ENCODE assay signal across 18 cellular contexts in genomic region chr6:151721671-151722070, GRCh38.
"Had no signal": no experiment of that assay in that cellular context is flagged by ENCODE, and none has a peak within 500 bp of the region (broad histone marks: within the 10 kb centered on the region; RNA-seq: fewer than 3 reads in every experiment).

No MANE protein-coding gene starts in this region.

- DNase-seq: activated CD4-positive, alpha-beta memory T cell treated with anti-CD3 and anti-CD28 coated beads, Interleukin-2, amount 10 ng/mL, durations not matched to agents 7 days and 5 days; activated CD4-positive, alpha-beta T cell treated with anti-CD3 and anti-CD28 coated beads for 1 hour; activated CD4-positive, alpha-beta T cell treated with anti-CD3 and anti-CD28 coated beads, Interleukin-2, amount 10 ng/mL, durations not matched to agents 7 days and 5 days; activated naive CD8-positive, alpha-beta T cell treated with anti-CD3 and anti-CD28 coated beads, Interleukin-2, amount 50 U/mL, for 24 hours; activated T-cell treated with anti-CD3 and anti-CD28 coated beads, Interleukin-2, amount 50 U/mL, for 4 hours; central memory CD4-positive, alpha-beta T cell; gastrocnemius medialis; glutamatergic neuron; islet precursor cell; left ventricle myocardium inferior; posterior cingulate gyrus; right cardiac atrium; stimulated activated CD4-positive, alpha-beta T cell treated with anti-CD3 and anti-CD28 coated beads, Interleukin-15, amount 100 ng/mL, for 24 hours; stimulated activated CD4-positive, alpha-beta T cell treated with anti-CD3 and anti-CD28 coated beads, Interleukin-2, amount 100 ng/mL, for 24 hours; stimulated activated naive CD4-positive, alpha-beta T cell treated with Interleukin-2 at 50 U/mL for 16 hours; T1000 had no signal

- H3K27me3 ChIP-seq: breast epithelium, gastrocnemius medialis, tibial nerve had no signal

- H3K36me3 ChIP-seq: breast epithelium, gastrocnemius medialis, left ventricle myocardium inferior, tibial nerve had no signal

- H3K27ac ChIP-seq: breast epithelium, gastrocnemius medialis, left ventricle myocardium inferior, tibial nerve had no signal

- H3K4me3 ChIP-seq: breast epithelium, gastrocnemius medialis, left ventricle myocardium inferior, tibial nerve had no signal

- H3K9me3 ChIP-seq: breast epithelium, gastrocnemius medialis, left ventricle myocardium inferior, tibial nerve had no signal
